ENCODE assay signal across 1 cellular context in genomic region chr20:3846378-3846739, GRCh38.
TF ChIP-seq lines count a peak whose summit lies in the region.

No MANE protein-coding gene starts in this region.

TF ChIP-seq in HepG2, 621 proteins besides CTCF, POLR2A, EP300 and RAD21 (continued from another document and continues in another):
- TF ChIP-seq PAXIP1 (CRISPR knock-in tag; conservative IDR thresholded peaks at IDR 0.05) (no peak), ZSCAN12 (CRISPR knock-in tag; IDR thresholded peaks at IDR 0.05) (0 out of 2 replicates have a peak, but pooled peaks have one; percentile 84), PRPF4 (IDR thresholded peaks at IDR 0.05; ENCODE audit: low read depth, low read length, poor library complexity, severe bottlenecking) (no peak), RELA (CRISPR knock-in tag; IDR thresholded peaks at IDR 0.05) (no peak; the same call in 1 of the 2 replicates), ZNF773 (CRISPR knock-in tag; IDR thresholded peaks at IDR 0.05; ENCODE audit: borderline replicate concordance) (0 out of 2 replicates have a peak, but pooled peaks have one; percentile 93), ZNF761 (CRISPR knock-in tag; conservative IDR thresholded peaks at IDR 0.05) (peak; percentile 55; the same call in 1 of the 2 replicates), PTBP1 (IDR thresholded peaks at IDR 0.05; ENCODE audit: low read depth, low read length, poor library complexity, severe bottlenecking) (no peak), SNRNP70 (IDR thresholded peaks at IDR 0.05; ENCODE audit: low read depth, low read length) (no peak), GPN1 (CRISPR knock-in tag; IDR thresholded peaks at IDR 0.05; ENCODE audit: borderline replicate concordance) (no peak), ZNF816 (CRISPR knock-in tag; IDR thresholded peaks at IDR 0.05; ENCODE audit: borderline replicate concordance) (no peak), HOXD1 (CRISPR knock-in tag; IDR thresholded peaks at IDR 0.05) (peak; percentile 7; the same call in 1 of the 2 replicates), ZNF512 (CRISPR knock-in tag; IDR thresholded peaks at IDR 0.05) (no peak), ZNF160 (CRISPR knock-in tag; IDR thresholded peaks at IDR 0.05) (peak; percentile 85; the same call in 1 of the 2 replicates), KDM1A (CRISPR knock-in tag; IDR thresholded peaks at IDR 0.05) (no peak), CC2D1A (CRISPR knock-in tag; IDR thresholded peaks at IDR 0.05) (peak; percentile 3; the same call in 1 of the 2 replicates), SMAD9 (CRISPR knock-in tag; IDR thresholded peaks at IDR 0.05) (peak; percentile 94; the same call in 1 of the 2 replicates), ZNF747 (CRISPR knock-in tag; IDR thresholded peaks at IDR 0.05; ENCODE audit: borderline replicate concordance) (no peak), ZFP90 (CRISPR knock-in tag; IDR thresholded peaks at IDR 0.05; ENCODE audit: borderline replicate concordance) (0 out of 2 replicates have a peak, but pooled peaks have one; percentile 27), ATF6 (CRISPR knock-in tag; conservative IDR thresholded peaks at IDR 0.05) (peak; percentile 47; the same call in 1 of the 2 replicates), NFE2 (CRISPR knock-in tag; IDR thresholded peaks at IDR 0.05) (no peak), SRF (IDR thresholded peaks at IDR 0.05; ENCODE audit: low read depth, low read length) (no peak), SSRP1 (CRISPR knock-in tag; IDR thresholded peaks at IDR 0.05) (no peak), ONECUT2 (CRISPR knock-in tag; IDR thresholded peaks at IDR 0.05) (no peak; the same call in 1 of the 2 replicates), STAT5B (CRISPR knock-in tag; IDR thresholded peaks at IDR 0.05) (no peak), MTA1 (CRISPR knock-in tag; IDR thresholded peaks at IDR 0.05; ENCODE audit: borderline replicate concordance) (peak; percentile 59; the same call in 1 of the 2 replicates), TAF1 (CRISPR knock-in tag; IDR thresholded peaks at IDR 0.05) (no peak), ZBTB46 (CRISPR knock-in tag; IDR thresholded peaks at IDR 0.05; ENCODE audit: borderline replicate concordance) (no peak), IRX3 (CRISPR knock-in tag; IDR thresholded peaks at IDR 0.05; ENCODE audit: borderline replicate concordance, low read depth) (no peak), GRHL1 (CRISPR knock-in tag; conservative IDR thresholded peaks at IDR 0.05) (no peak), ZBTB37 (CRISPR knock-in tag; IDR thresholded peaks at IDR 0.05) (peak; percentile 53; the same call in 1 of the 2 replicates), AKNA (CRISPR knock-in tag; IDR thresholded peaks at IDR 0.05; ENCODE audit: borderline replicate concordance) (peak; percentile 82; the same call in 1 of the 2 replicates), MLLT10 (CRISPR knock-in tag; IDR thresholded peaks at IDR 0.05) (no peak), ZNF784 (CRISPR knock-in tag; IDR thresholded peaks at IDR 0.05; ENCODE audit: borderline replicate concordance) (no peak; the same call in 1 of the 2 replicates), CCDC6 (CRISPR knock-in tag; IDR thresholded peaks at IDR 0.05) (peak; percentile 57; the same call in 1 of the 2 replicates), IRF9 (CRISPR knock-in tag; IDR thresholded peaks at IDR 0.05; ENCODE audit: borderline replicate concordance) (no peak), CHCHD3 (CRISPR knock-in tag; IDR thresholded peaks at IDR 0.05) (no peak), ADNP (CRISPR knock-in tag; IDR thresholded peaks at IDR 0.05) (0 out of 2 replicates have a peak, but pooled peaks have one; percentile 74), ZNF558 (CRISPR knock-in tag; IDR thresholded peaks at IDR 0.05; ENCODE audit: borderline replicate concordance) (peak; percentile 6; the same call in 1 of the 2 replicates), IKZF5 (CRISPR knock-in tag; IDR thresholded peaks at IDR 0.05) (no peak), TCF7L2 (IDR thresholded peaks at IDR 0.05; ENCODE audit: low read depth, low read length) (no peak)
